In the genomic region with DNA sequence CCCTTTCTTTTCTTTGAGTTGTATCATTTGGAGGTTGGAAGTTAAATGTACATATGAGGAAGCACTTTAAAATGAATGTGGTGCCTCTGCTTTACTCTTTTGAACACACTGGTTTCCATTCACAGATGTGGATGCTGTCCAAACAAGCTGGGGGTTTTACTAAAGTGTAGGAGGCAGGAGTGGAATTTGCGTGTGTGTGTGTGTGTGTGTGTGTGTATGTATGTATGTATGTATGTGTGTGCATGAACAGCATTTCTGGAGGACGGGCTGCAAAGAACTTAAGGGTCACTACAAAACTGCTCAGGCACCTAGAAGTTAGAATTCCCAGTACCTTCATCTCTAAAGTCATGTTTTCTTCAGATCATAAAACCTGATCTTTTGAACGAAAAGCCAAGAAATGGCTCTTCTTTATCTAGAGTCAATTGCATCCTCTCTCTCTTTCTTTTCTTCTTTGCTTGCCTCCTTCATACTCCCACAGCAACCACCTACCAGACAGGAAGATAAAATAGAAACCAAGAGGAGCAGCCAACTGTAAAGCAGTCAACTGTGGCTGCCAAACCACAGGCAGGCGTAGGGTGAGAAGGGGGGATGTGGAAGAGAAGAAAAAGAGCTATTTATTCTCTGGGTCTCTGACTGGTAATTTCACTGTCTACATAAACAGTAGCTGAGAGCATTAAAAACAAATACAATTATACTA, we compare ENCODE assay signal across 8 cellular contexts.
DNase-seq lines count a peak whose midpoint lies in the region; ATAC-seq and TF ChIP-seq lines count a peak whose summit lies in the region.

No MANE protein-coding gene starts in this region.

- ATAC-seq in GM21515 (IDR thresholded peaks at IDR 0.05; ENCODE audit: unreplicated experiment) = peak; percentile 96
- ATAC-seq in activated T-cell treated with anti-CD3 and anti-CD28 coated beads, Interleukin-2, amount 50 U/mL, for 72 hours (replicated peaks in 1 of 2) = peak; percentile 67 to 80

- H3K4me3 Mint-ChIP-seq in activated T-cell treated with anti-CD3 and anti-CD28 coated beads, Interleukin-2, amount 50 U/mL, for 72 hours = peak overlapping the region; percentile 38 to 55
- H3K4me3 Mint-ChIP-seq in neural progenitor cell = no peak overlapping the region

- peaks cover 55% of the 10 kb centered on the region for H3K4me1 Mint-ChIP-seq in activated T-cell treated with anti-CD3 and anti-CD28 coated beads, Interleukin-2, amount 50 U/mL, for 72 hours (ENCODE audit: low read depth)
- peaks cover 17% of the 10 kb centered on the region for H3K4me1 Mint-ChIP-seq in neural progenitor cell

- H3K9me3 ChIP-seq in neural progenitor cell (ENCODE audit: low read depth) (no peaks in the 10 kb centered on the region), mammary epithelial cell (replicated peaks; ENCODE audit: insufficient read depth, low read length) (no peaks in the 10 kb centered on the region)

- H3K4me2 ChIP-seq in neural progenitor cell = no peak overlapping the region
- no peak overlapping the region for H3K4me2 ChIP-seq in mammary epithelial cell (ENCODE audit: insufficient read depth, low read depth, low read length)

- H4K20me1 ChIP-seq in neural progenitor cell (ENCODE audit: low read depth) (no peaks in the 10 kb centered on the region), mammary epithelial cell (ENCODE audit: insufficient read depth, low read length) (no peaks in the 10 kb centered on the region)

- H3K79me2 ChIP-seq in neural progenitor cell (ENCODE audit: low read depth) = no peaks in the 10 kb centered on the region
- no peaks in the 10 kb centered on the region for H3K79me2 ChIP-seq in mammary epithelial cell (ENCODE audit: insufficient read depth, low read length)

- H3K4me3 ChIP-seq in GM12864 (ENCODE audit: low read depth, low read length) (no peak overlapping the region), neural progenitor cell (no peak overlapping the region), mammary epithelial cell (replicated peaks in 1 of 3; ENCODE audit: insufficient read depth in 1 of 3, low read depth in 2 of 3, low read length in 3 of 3) (no peak overlapping the region)

- H3K9ac ChIP-seq in neural progenitor cell = no peak overlapping the region
- H3K9ac ChIP-seq in mammary epithelial cell (ENCODE audit: insufficient read depth, low read length) = no peak overlapping the region

- intact Hi-C loops in mammary epithelial cell (cut with micrococcal nuclease) = no loop called here

- TF ChIP-seq RAD21 in Ishikawa (IDR thresholded peaks at IDR 0.05; ENCODE audit: low read depth) = peak; percentile 19; the same call in 1 of the 2 replicates

- H3K36me3 ChIP-seq in neural progenitor cell (no peaks in the 10 kb centered on the region), mammary epithelial cell (ENCODE audit: insufficient read depth, low read length) (no peaks in the 10 kb centered on the region)

- peaks cover 0 to 5% of the 10 kb centered on the region in 2 donors for H3K9me3 Mint-ChIP-seq in activated T-cell treated with anti-CD3 and anti-CD28 coated beads, Interleukin-2, amount 50 U/mL, for 72 hours
- H3K9me3 Mint-ChIP-seq in neural progenitor cell = peaks cover 4% of the 10 kb centered on the region

- dilution Hi-C loops in mammary epithelial cell (cut with HindIII; ENCODE audit: low sequenced_read_pairs) = no loop called here

- 4% methylated on average over 3 of the region's 4 CpGs for WGBS in mammary epithelial cell (ENCODE audit: low coverage, missing lambda C conversion rate)

- H3K4me1 ChIP-seq in neural progenitor cell = peaks cover 7% of the 10 kb centered on the region
- no peaks in the 10 kb centered on the region for H3K4me1 ChIP-seq in mammary epithelial cell (ENCODE audit: insufficient read depth, low read length)

- peak; percentile 94 for TF ChIP-seq EP300 in Ishikawa (IDR thresholded peaks at IDR 0.05; ENCODE audit: borderline replicate concordance)

- CTCF ChIA-PET in mammary epithelial cell (lab: Charles Lee; ENCODE audit: low non-redundant PET) = no interaction called here

- peaks cover 0 to 5% of the 10 kb centered on the region in 2 donors for H3K36me3 Mint-ChIP-seq in activated T-cell treated with anti-CD3 and anti-CD28 coated beads, Interleukin-2, amount 50 U/mL, for 72 hours (ENCODE audit: insufficient read depth in 2 of 2)
- no peaks in the 10 kb centered on the region for H3K36me3 Mint-ChIP-seq in neural progenitor cell

- BruUV-seq in mammary epithelial cell (replicated peaks; lab: Mats Ljungman, UMichigan) = no TSS peak

- H2AFZ ChIP-seq in neural progenitor cell (replicated peaks) (no peak overlapping the region), mammary epithelial cell (ENCODE audit: low read depth, low read length) (no peak overlapping the region)

- H3K27ac Mint-ChIP-seq in activated T-cell treated with anti-CD3 and anti-CD28 coated beads, Interleukin-2, amount 50 U/mL, for 72 hours = peak overlapping the region; percentile 2
- H3K27ac Mint-ChIP-seq in neural progenitor cell = no peak overlapping the region

- H3K27me3 ChIP-seq in neural progenitor cell = peaks cover 28% of the 10 kb centered on the region
- no peaks in the 10 kb centered on the region for H3K27me3 ChIP-seq in mammary epithelial cell (ENCODE audit: insufficient read depth, low read length)

- TF ChIP-seq CTCF in GM12864 (IDR thresholded peaks at IDR 0.05; ENCODE audit: low read depth, low read length, missing control alignments) (no peak), neural progenitor cell (IDR thresholded peaks at IDR 0.05) (no peak), mammary epithelial cell (conservative IDR thresholded peaks at IDR 0.05 in 1 of 2, IDR thresholded peaks at IDR 0.05 in 1 of 2; ENCODE audit: extremely low read depth in 1 of 2, insufficient read depth in 1 of 2, low read depth in 1 of 2, low read length in 2 of 2) (no peak)

- no peaks in the 10 kb centered on the region for H3F3A ChIP-seq in neural progenitor cell (ENCODE audit: low read depth)

- in situ Hi-C loops in mammary epithelial cell (cut with MboI; ENCODE audit: low sequenced_read_pairs in 2 of 2) = no loop called here

- H3K27ac ChIP-seq in neural progenitor cell (no peak overlapping the region), mammary epithelial cell (ENCODE audit: insufficient read depth, low read depth, low read length) (no peak overlapping the region)

- no peaks in the 10 kb centered on the region for H3K27me3 Mint-ChIP-seq in activated T-cell treated with anti-CD3 and anti-CD28 coated beads, Interleukin-2, amount 50 U/mL, for 72 hours (ENCODE audit: low read depth)
- H3K27me3 Mint-ChIP-seq in neural progenitor cell (ENCODE audit: insufficient read depth, low read depth) = no peaks in the 10 kb centered on the region

- DNase-seq in GM12864 (ENCODE audit: low read depth) = peak; percentile 19
- peak; percentile 23 to 35 for DNase-seq in activated T-cell treated with anti-CD3 and anti-CD28 coated beads, Interleukin-2, amount 50 U/mL, for 72 hours
- DNase-seq in stimulated activated CD4-positive, alpha-beta T cell treated with anti-CD3 and anti-CD28 coated beads, Interleukin-4, amount 100 ng/mL, for 24 hours = peak; percentile 41
- DNase-seq in 8988T = no peak
- no peak for DNase-seq in neural progenitor cell (ENCODE audit: low spot score)
- no peak for DNase-seq in mammary epithelial cell

TF ChIP-seq in Ishikawa, 13 proteins besides CTCF, POLR2A, EP300 and RAD21:
- TF ChIP-seq TAF1 (IDR thresholded peaks at IDR 0.05; ENCODE audit: low read depth) (no peak), YY1 (IDR thresholded peaks at IDR 0.05; ENCODE audit: low read depth) (peak; percentile 52; the same call in 1 of the 2 replicates), NFIC (IDR thresholded peaks at IDR 0.05) (peak; percentile 98), TCF12 (IDR thresholded peaks at IDR 0.05; ENCODE audit: low read depth) (peak; percentile 92), ZBTB7A (IDR thresholded peaks at IDR 0.05; ENCODE audit: low read depth) (no peak), MAX (IDR thresholded peaks at IDR 0.05) (no peak; the same call in 1 of the 2 replicates), TEAD4 (IDR thresholded peaks at IDR 0.05) (peak; percentile 76), FOXM1 (IDR thresholded peaks at IDR 0.05; ENCODE audit: borderline replicate concordance, low read depth) (peak; percentile 80)
- TF ChIP-seq, protein P1, sequence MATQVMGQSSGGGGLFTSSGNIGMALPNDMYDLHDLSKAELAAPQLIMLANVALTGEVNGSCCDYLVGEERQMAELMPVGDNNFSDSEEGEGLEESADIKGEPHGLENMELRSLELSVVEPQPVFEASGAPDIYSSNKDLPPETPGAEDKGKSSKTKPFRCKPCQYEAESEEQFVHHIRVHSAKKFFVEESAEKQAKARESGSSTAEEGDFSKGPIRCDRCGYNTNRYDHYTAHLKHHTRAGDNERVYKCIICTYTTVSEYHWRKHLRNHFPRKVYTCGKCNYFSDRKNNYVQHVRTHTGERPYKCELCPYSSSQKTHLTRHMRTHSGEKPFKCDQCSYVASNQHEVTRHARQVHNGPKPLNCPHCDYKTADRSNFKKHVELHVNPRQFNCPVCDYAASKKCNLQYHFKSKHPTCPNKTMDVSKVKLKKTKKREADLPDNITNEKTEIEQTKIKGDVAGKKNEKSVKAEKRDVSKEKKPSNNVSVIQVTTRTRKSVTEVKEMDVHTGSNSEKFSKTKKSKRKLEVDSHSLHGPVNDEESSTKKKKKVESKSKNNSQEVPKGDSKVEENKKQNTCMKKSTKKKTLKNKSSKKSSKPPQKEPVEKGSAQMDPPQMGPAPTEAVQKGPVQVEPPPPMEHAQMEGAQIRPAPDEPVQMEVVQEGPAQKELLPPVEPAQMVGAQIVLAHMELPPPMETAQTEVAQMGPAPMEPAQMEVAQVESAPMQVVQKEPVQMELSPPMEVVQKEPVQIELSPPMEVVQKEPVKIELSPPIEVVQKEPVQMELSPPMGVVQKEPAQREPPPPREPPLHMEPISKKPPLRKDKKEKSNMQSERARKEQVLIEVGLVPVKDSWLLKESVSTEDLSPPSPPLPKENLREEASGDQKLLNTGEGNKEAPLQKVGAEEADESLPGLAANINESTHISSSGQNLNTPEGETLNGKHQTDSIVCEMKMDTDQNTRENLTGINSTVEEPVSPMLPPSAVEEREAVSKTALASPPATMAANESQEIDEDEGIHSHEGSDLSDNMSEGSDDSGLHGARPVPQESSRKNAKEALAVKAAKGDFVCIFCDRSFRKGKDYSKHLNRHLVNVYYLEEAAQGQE (IDR thresholded peaks at IDR 0.05; ENCODE audit: low read depth) = no peak
TF ChIP-seq in Ishikawa: peak in this region for 5.

Comparison
In these comparisons a context has a peak if more than half of its experiments do, and no peak if none do; other contexts are left out.
1. DNase-seq: peak in GM12864 (single experiment), activated T-cell treated with anti-CD3 and anti-CD28 coated beads, Interleukin-2, amount 50 U/mL, for 72 hours (2 of 2) and stimulated activated CD4-positive, alpha-beta T cell treated with anti-CD3 and anti-CD28 coated beads, Interleukin-4, amount 100 ng/mL, for 24 hours (single experiment); none in 8988T (single experiment), neural progenitor cell (single experiment) and mammary epithelial cell (single experiment).